ENCODE assay signal across 35 cellular contexts in genomic region chr6:48233063-48233462, GRCh38.
"Had no signal": no experiment of that assay in that cellular context is flagged by ENCODE, and none has a peak within 500 bp of the region (broad histone marks: within the 10 kb centered on the region; RNA-seq: fewer than 3 reads in every experiment).

No MANE protein-coding gene starts in this region.

- H3K36me3 ChIP-seq: ascending aorta, cardiac muscle cell had no signal

- H3K4me3 ChIP-seq: ascending aorta, cardiac muscle cell had no signal

- FAIRE-seq: bronchial epithelial cell had no signal

- H3K4me1 Mint-ChIP-seq: activated B cell treated with CpG ODN at 0.5 μM for 24 hours; activated CD4-positive, alpha-beta T cell treated with anti-CD3 and anti-CD28 coated beads, Interleukin-2, amount 10 ng/mL, durations not matched to agents 24 days and 14 days; activated naive CD4-positive, alpha-beta T cell treated with anti-CD3 and anti-CD28 coated beads, Interleukin-2, amount 10 ng/mL, durations not matched to agents 7 days and 5 days; activated naive CD4-positive, alpha-beta T cell treated with anti-CD3 and anti-CD28 coated beads, Interleukin-2, amount 50 U/mL, for 24 hours; activated naive CD8-positive, alpha-beta T cell treated with anti-CD3 and anti-CD28 coated beads, Interleukin-2, amount 10 ng/mL, durations not matched to agents 7 days and 5 days; activated naive CD8-positive, alpha-beta T cell treated with anti-CD3 and anti-CD28 coated beads, Interleukin-2, amount 50 U/mL, for 24 hours; brain; central memory CD8-positive, alpha-beta T cell had no signal

- H3K27me3 Mint-ChIP-seq: activated B cell treated with CpG ODN at 0.5 μM for 24 hours; activated CD4-positive, alpha-beta memory T cell treated with anti-CD3 and anti-CD28 coated beads for 36 hours; activated CD4-positive, alpha-beta T cell treated with anti-CD3 and anti-CD28 coated beads, Interleukin-2, amount 10 ng/mL, durations not matched to agents 24 days and 14 days; activated CD8-positive, alpha-beta T cell treated with anti-CD3 and anti-CD28 coated beads for 36 hours; activated naive CD4-positive, alpha-beta T cell treated with anti-CD3 and anti-CD28 coated beads, Interleukin-2, amount 10 ng/mL, durations not matched to agents 7 days and 5 days; activated naive CD4-positive, alpha-beta T cell treated with anti-CD3 and anti-CD28 coated beads, Interleukin-2, amount 50 U/mL, for 24 hours; activated naive CD8-positive, alpha-beta T cell; activated naive CD8-positive, alpha-beta T cell treated with anti-CD3 and anti-CD28 coated beads, Interleukin-2, amount 10 ng/mL, durations not matched to agents 7 days and 5 days; activated naive CD8-positive, alpha-beta T cell treated with anti-CD3 and anti-CD28 coated beads, Interleukin-2, amount 50 U/mL, for 24 hours; activated T-cell treated with anti-CD3 and anti-CD28 coated beads, Interleukin-2, amount 50 U/mL, for 24 hours; central memory CD8-positive, alpha-beta T cell had no signal

- DNase-seq: activated B cell treated with CpG ODN at 0.5 μM for 24 hours; activated CD4-positive, alpha-beta memory T cell treated with anti-CD3 and anti-CD28 coated beads for 36 hours; activated CD4-positive, alpha-beta T cell treated with anti-CD3 and anti-CD28 coated beads for 4 hours; activated CD4-positive, alpha-beta T cell treated with anti-CD3 and anti-CD28 coated beads, Interleukin-2, amount 10 ng/mL, durations not matched to agents 24 days and 14 days; activated CD4-positive, alpha-beta T cell treated with anti-CD3 and anti-CD28 coated beads, Interleukin-2, amount 50 U/mL, for 1 hour; activated CD4-positive, alpha-beta T cell treated with anti-CD3 and anti-CD28 coated beads, Interleukin-2, amount 50 U/mL, for 4 hours; activated CD4-positive, CD25-positive, alpha-beta regulatory T cell treated with anti-CD3 and anti-CD28 coated beads, Interleukin-2, amount 50 U/mL, for 72 hours; activated CD8-positive, alpha-beta memory T cell treated with anti-CD3 and anti-CD28 coated beads, Interleukin-2, amount 50 U/mL, for 4 hours; activated CD8-positive, alpha-beta T cell treated with anti-CD3 and anti-CD28 coated beads for 36 hours; activated effector memory CD4-positive, alpha-beta T cell treated with Interleukin-2 at 50 U/mL for 16 hours; activated gamma-delta T cell; activated naive CD4-positive, alpha-beta T cell treated with anti-CD3 and anti-CD28 coated beads, Interleukin-2, amount 10 ng/mL, durations not matched to agents 7 days and 5 days; activated naive CD4-positive, alpha-beta T cell treated with Interleukin-2 at 50 U/mL for 16 hours; activated naive CD8-positive, alpha-beta T cell treated with anti-CD3 and anti-CD28 coated beads, Interleukin-2, amount 10 ng/mL, durations not matched to agents 7 days and 5 days; activated naive CD8-positive, alpha-beta T cell treated with anti-CD3 and anti-CD28 coated beads, Interleukin-2, amount 50 U/mL, for 24 hours; activated T-cell treated with anti-CD3 and anti-CD28 coated beads, Interleukin-2, amount 50 U/mL, for 24 hours; activated T-cell treated with anti-CD3 and anti-CD28 coated beads, Interleukin-2, amount 50 U/mL, for 48 hours; amygdala; anterior cingulate cortex; caudate nucleus; cerebellar nuclear complex; T-helper 1 cell; T-helper 2 cell; T-helper 9 cell had no signal

- H3K36me3 Mint-ChIP-seq: activated CD4-positive, alpha-beta memory T cell treated with anti-CD3 and anti-CD28 coated beads for 36 hours; activated naive CD4-positive, alpha-beta T cell treated with anti-CD3 and anti-CD28 coated beads, Interleukin-2, amount 10 ng/mL, durations not matched to agents 7 days and 5 days; activated naive CD4-positive, alpha-beta T cell treated with anti-CD3 and anti-CD28 coated beads, Interleukin-2, amount 50 U/mL, for 24 hours; activated naive CD8-positive, alpha-beta T cell; activated naive CD8-positive, alpha-beta T cell treated with anti-CD3 and anti-CD28 coated beads, Interleukin-2, amount 10 ng/mL, durations not matched to agents 7 days and 5 days; brain had no signal

- H3K27ac Mint-ChIP-seq: activated B cell treated with CpG ODN at 0.5 μM for 24 hours; activated CD4-positive, alpha-beta memory T cell treated with anti-CD3 and anti-CD28 coated beads for 36 hours; activated CD4-positive, alpha-beta T cell treated with anti-CD3 and anti-CD28 coated beads, Interleukin-2, amount 10 ng/mL, durations not matched to agents 24 days and 14 days; activated CD8-positive, alpha-beta T cell treated with anti-CD3 and anti-CD28 coated beads for 36 hours; activated naive CD4-positive, alpha-beta T cell treated with anti-CD3 and anti-CD28 coated beads, Interleukin-2, amount 10 ng/mL, durations not matched to agents 7 days and 5 days; activated naive CD4-positive, alpha-beta T cell treated with anti-CD3 and anti-CD28 coated beads, Interleukin-2, amount 50 U/mL, for 24 hours; activated naive CD8-positive, alpha-beta T cell; activated naive CD8-positive, alpha-beta T cell treated with anti-CD3 and anti-CD28 coated beads, Interleukin-2, amount 10 ng/mL, durations not matched to agents 7 days and 5 days; activated naive CD8-positive, alpha-beta T cell treated with anti-CD3 and anti-CD28 coated beads, Interleukin-2, amount 50 U/mL, for 24 hours; activated T-cell treated with anti-CD3 and anti-CD28 coated beads, Interleukin-2, amount 50 U/mL, for 24 hours; activated T-helper 2 cell treated with anti-CD3 and anti-CD28 coated beads, Interferon-gamma antibody, Interleukin-2, Interleukin-4, amounts not matched to agents 10 μg/mL and 5 μg/mL and 100 μg/mL, durations not matched to agents 14 hours and 24 hours and 36 hours; brain; T-helper 1 cell treated with Interleukin-12 subunit alpha and Interleukin-12 subunit beta and Interleukin-4 antibody, amounts not matched to agents 30 μg/mL and 1 μg/mL, for 36 hours; T-helper 2 cell treated with Interferon-gamma antibody and Interleukin-4, amounts not matched to agents 5 μg/mL and 100 μg/mL, for 36 hours had no signal

- ATAC-seq: activated CD8-positive, alpha-beta T cell treated with anti-CD3 and anti-CD28 coated beads for 36 hours; activated naive CD8-positive, alpha-beta T cell treated with anti-CD3 and anti-CD28 coated beads, Interleukin-2, amount 50 U/mL, for 24 hours had no signal

- H3K4me3 Mint-ChIP-seq: activated B cell treated with CpG ODN at 0.5 μM for 24 hours; activated CD4-positive, alpha-beta memory T cell treated with anti-CD3 and anti-CD28 coated beads for 36 hours; activated CD4-positive, alpha-beta T cell treated with anti-CD3 and anti-CD28 coated beads, Interleukin-2, amount 10 ng/mL, durations not matched to agents 24 days and 14 days; activated CD8-positive, alpha-beta T cell treated with anti-CD3 and anti-CD28 coated beads for 36 hours; activated naive CD4-positive, alpha-beta T cell treated with anti-CD3 and anti-CD28 coated beads, Interleukin-2, amount 10 ng/mL, durations not matched to agents 7 days and 5 days; activated naive CD4-positive, alpha-beta T cell treated with anti-CD3 and anti-CD28 coated beads, Interleukin-2, amount 50 U/mL, for 24 hours; activated naive CD8-positive, alpha-beta T cell; activated naive CD8-positive, alpha-beta T cell treated with anti-CD3 and anti-CD28 coated beads, Interleukin-2, amount 10 ng/mL, durations not matched to agents 7 days and 5 days; activated naive CD8-positive, alpha-beta T cell treated with anti-CD3 and anti-CD28 coated beads, Interleukin-2, amount 50 U/mL, for 24 hours; activated T-cell treated with anti-CD3 and anti-CD28 coated beads, Interleukin-2, amount 50 U/mL, for 24 hours; brain; central memory CD8-positive, alpha-beta T cell; T-helper 1 cell treated with Interleukin-12 subunit alpha and Interleukin-12 subunit beta and Interleukin-4 antibody, amounts not matched to agents 30 μg/mL and 1 μg/mL, for 36 hours; T-helper 2 cell treated with Interferon-gamma antibody and Interleukin-4, amounts not matched to agents 5 μg/mL and 100 μg/mL, for 36 hours had no signal

- H3K27me3 ChIP-seq: ascending aorta, cardiac muscle cell had no signal

- H3K27ac ChIP-seq: ascending aorta, cardiac muscle cell, VCaP had no signal

- H3K4me1 ChIP-seq: ascending aorta had no signal
